8 cellular contexts compared by ENCODE assay signal in the genomic region with DNA sequence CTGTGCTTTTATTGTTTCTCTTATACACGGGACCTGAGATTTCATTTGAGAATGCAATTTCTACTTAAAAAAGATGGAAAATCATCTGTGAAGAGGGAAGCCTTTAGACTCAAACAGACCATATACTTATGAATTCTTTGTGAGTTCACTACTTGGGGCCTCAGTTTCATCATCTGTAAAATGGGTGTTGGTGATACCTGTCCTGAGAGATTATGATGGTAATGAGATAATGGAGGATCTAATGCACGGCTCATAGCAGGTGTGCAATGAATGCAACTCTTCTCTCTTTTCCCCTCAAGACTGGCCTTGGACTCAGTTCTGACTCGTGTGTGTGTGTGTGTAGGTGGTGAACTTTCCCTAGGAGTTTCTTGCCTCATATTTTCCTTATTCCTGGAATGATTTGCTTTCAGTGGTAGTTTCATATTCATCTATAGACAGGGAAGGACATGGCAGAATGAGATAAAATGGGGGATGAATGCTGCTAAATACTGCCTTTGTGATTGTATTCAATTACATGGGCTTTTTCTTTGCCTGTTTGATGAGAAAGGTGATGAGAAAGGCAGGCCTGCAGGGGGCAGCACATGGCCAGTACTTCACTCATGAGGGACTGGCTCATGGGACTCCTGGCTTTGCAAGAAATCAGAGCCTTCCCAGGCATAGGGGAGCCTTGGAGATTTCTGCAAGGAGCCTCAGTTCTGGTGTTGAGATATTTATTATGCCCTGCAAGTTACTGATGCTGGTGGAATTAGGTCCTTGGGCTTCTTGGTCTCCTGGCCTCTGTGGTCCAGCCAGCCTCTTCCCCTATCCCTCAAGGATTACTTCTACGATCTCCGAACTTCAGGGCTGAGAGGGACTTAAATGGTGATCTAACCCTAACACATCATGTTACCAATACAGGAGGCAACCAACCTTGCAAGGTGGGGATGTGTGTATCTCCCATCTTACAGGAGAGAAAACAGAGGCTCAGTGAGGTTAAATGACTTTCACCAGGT.
DNase-seq lines count a peak whose midpoint lies in the region; ATAC-seq, FAIRE-seq and TF ChIP-seq lines count a peak whose summit lies in the region.

No MANE protein-coding gene starts in this region.

- H3K79me2 ChIP-seq in hepatocyte = no peaks in the 10 kb centered on the region

- 89% methylated on average over 5 of the region's 5 CpGs for WGBS in hepatocyte (ENCODE audit: low lambda C conversion rate, missing lambda C conversion rate)
- 47 to 70% (median 56%) methylated on average over 5 of the region's 5 CpGs for WGBS in small intestine, 3 donors

- DNase-seq in NCI-H1417 treated with DMSO at 0.1 percent for 48 hours (lab: John Stamatoyannopoulos, UW) (peak; percentile 55), T-helper 2 cell (peak in 4 of 5 experiments; percentile 15 to 49 (median 42)), anterior cingulate cortex (lab: John Stamatoyannopoulos, UW) (peak in 53 of 58 donors; percentile 12 to 87 (median 65)), hepatocyte (ENCODE audit: low spot score) (peak; percentile 88), small intestine (peak; percentile 71)

- H3K9me2 ChIP-seq in hepatocyte (replicated peaks; ENCODE audit: insufficient read depth) = no peaks in the 10 kb centered on the region

- ATAC-seq in HG03045 (IDR thresholded peaks at IDR 0.05; ENCODE audit: unreplicated experiment) (no peak), HG03565 (IDR thresholded peaks at IDR 0.05; ENCODE audit: unreplicated experiment) (no peak)

- no peaks in the 10 kb centered on the region for H3K9me3 ChIP-seq in hepatocyte (ENCODE audit: low read depth)
- no peaks in the 10 kb centered on the region for H3K9me3 ChIP-seq in small intestine (ENCODE audit: control insufficient read depth, low read depth)

- H3K27me3 ChIP-seq in hepatocyte (peaks cover 18% of the 10 kb centered on the region), small intestine (ENCODE audit: control insufficient read depth in 2 of 2, insufficient read depth in 2 of 2, low read length in 2 of 2) (no peaks in the 10 kb centered on the region)

- no peaks in the 10 kb centered on the region for H3K36me3 ChIP-seq in hepatocyte (replicated peaks; ENCODE audit: insufficient read depth, low read depth)
- no peaks in the 10 kb centered on the region for H3K36me3 ChIP-seq in small intestine (ENCODE audit: control insufficient read depth in 2 of 2, insufficient read depth in 2 of 2, low read length in 2 of 2)

- H3K4me1 ChIP-seq in hepatocyte (ENCODE audit: insufficient read depth) = peaks cover 11% of the 10 kb centered on the region
- peaks cover 0 to 2% of the 10 kb centered on the region in 2 donors for H3K4me1 ChIP-seq in small intestine (ENCODE audit: control insufficient read depth in 2 of 2, insufficient read depth in 1 of 2, low read depth in 1 of 2, low read length in 1 of 2)

- no peaks in the 10 kb centered on the region for H4K20me1 ChIP-seq in hepatocyte (ENCODE audit: insufficient read depth, poor library complexity, severe bottlenecking)

- H2AFZ ChIP-seq in hepatocyte = no peak overlapping the region

- H3K4me2 ChIP-seq in hepatocyte = no peak overlapping the region

- no peak for FAIRE-seq in small intestine (lab: Jason Lieb, UNC)

- TF ChIP-seq CTCF in GM12872 (IDR thresholded peaks at IDR 0.05; ENCODE audit: insufficient read depth, low read depth, low read length) = peak; percentile 80
- peak; percentile 82 for TF ChIP-seq CTCF in hepatocyte (IDR thresholded peaks at IDR 0.05; ENCODE audit: poor library complexity)

- no peak overlapping the region for H3K27ac ChIP-seq in hepatocyte
- H3K27ac ChIP-seq in small intestine (ENCODE audit: low read depth in 1 of 2, low read length in 1 of 2) = no peak overlapping the region

- no peak overlapping the region for H3K4me3 ChIP-seq in hepatocyte
- no peak overlapping the region for H3K4me3 ChIP-seq in small intestine (ENCODE audit: low read depth in 1 of 2, low read length in 2 of 2)
